In genomic region chr3:50611464-50612233, GRCh38 we compare ENCODE assay signal across 8 cellular contexts. TPM values are rescaled to one million over a fixed set of nuclear protein-coding genes. Genes with fewer than 3 reads are reported as not detected.
DNase-seq lines count a peak whose midpoint lies in the region; ATAC-seq and TF ChIP-seq lines count a peak whose summit lies in the region.

TSS of gene CISH (minus strand) at chr3:50611774. CDS start at chr3:50611650, 124 bp downstream.

- peaks cover 27% of the 10 kb centered on the region for H3K4me1 Mint-ChIP-seq in chondrocyte (ENCODE audit: low read depth)

- peak within 1 kb of the TSS; percentile 89 for H3K4me3 Mint-ChIP-seq in chondrocyte (ENCODE audit: unreplicated experiment)

- no peaks in the 10 kb centered on the region for H3K36me3 Mint-ChIP-seq in chondrocyte (ENCODE audit: low read depth)

- no peaks in the 10 kb centered on the region for H3K9me3 Mint-ChIP-seq in chondrocyte (ENCODE audit: low read depth)

- no peaks in the 10 kb centered on the region for H3K27me3 Mint-ChIP-seq in chondrocyte (ENCODE audit: low read depth)

- TF ChIP-seq CTCF in chondrocyte (IDR thresholded peaks at IDR 0.05): peak; percentile 78

- peak within 1 kb of the TSS; percentile 68 for H3K27ac Mint-ChIP-seq in chondrocyte (ENCODE audit: unreplicated experiment)

- ATAC-seq in GM18909 (IDR thresholded peaks at IDR 0.05; ENCODE audit: poor library complexity, unreplicated experiment) (peak; percentile 73), HG03159 (IDR thresholded peaks at IDR 0.05; ENCODE audit: unreplicated experiment) (peak; percentile 69)

- peak; percentile 85 for DNase-seq in Ammon's horn (ENCODE audit: low spot score)
- DNase-seq in NCI-H446 treated with DMSO at 0.1 percent for 48 hours (lab: John Stamatoyannopoulos, UW): peak; percentile 80
- DNase-seq in activated CD4-positive, alpha-beta T cell treated with anti-CD3 and anti-CD28 coated beads for 1 hour: peak; percentile 83
- no peak for DNase-seq in chondrocyte (ENCODE audit: low spot score)
- peak; percentile 95 for DNase-seq in kidney tubule cell (ENCODE audit: low spot score)
- DNase-seq in stimulated activated CD4-positive, alpha-beta T cell treated with anti-CD3 and anti-CD28 coated beads, Interleukin-1b, Interleukin-23, amount 100 ng/mL, for 24 hours (ENCODE audit: low read depth in 4 of 4, low spot score in 1 of 4): peak; percentile 87 to 99 (median 96)

RNA-seq across cellular contexts. Expression of gene CISH, which starts in this region (rescaled TPM):
- total RNA-seq in chondrocyte: 0.85 to 1.8 TPM (median 1.8 TPM) in 3 replicates
